In the genomic region with DNA sequence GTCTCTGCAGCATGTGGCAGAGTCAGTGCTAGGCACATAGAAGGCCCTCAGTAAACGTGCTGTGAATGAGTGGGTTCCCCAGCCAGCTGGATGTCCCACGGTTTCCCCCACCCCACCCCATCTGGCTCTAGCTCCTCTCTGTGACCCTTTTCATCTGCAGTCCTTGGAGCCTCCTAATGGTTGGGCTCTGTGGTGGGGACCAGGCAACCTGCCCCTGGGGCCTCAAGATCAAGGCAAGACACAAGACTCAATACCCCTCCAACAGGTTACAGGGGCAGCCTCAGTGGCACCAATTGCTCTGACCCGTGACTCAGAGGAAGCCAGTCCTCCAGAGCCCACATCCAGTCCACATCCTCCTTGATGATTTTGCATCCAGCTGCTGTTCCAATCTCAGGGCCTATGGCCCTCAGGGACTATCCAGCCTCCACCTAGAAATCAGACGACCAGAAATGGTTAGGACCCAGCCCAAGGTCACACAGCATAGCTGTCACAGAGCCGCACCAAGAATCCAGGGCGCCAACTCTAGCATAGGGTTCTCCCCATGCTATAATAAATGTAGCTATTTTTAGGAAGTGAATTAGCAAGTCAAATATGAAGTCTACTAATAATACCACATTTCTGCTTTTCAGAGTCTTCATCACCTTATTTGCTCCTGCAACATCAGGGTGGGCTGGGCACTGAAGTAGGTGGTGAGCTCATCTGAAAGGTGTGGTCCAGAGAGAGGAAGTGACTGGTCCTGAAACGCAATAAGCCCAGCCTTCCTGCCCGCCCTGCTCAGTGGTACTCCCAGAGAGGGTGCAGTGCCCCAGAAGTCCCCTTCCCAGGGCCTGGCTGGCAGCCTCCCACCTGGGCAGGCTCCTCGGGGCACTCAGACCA, we compare ENCODE assay signal across 1 cellular context.
TF ChIP-seq lines count a peak whose summit lies in the region.

No MANE protein-coding gene starts in this region.

TF ChIP-seq in GM23338, 12 proteins besides CTCF, POLR2A, EP300 and RAD21 (continued from another document):
- TF ChIP-seq ZNF462 (CRISPR knock-in tag; IDR thresholded peaks at IDR 0.05) (no peak), ZNF331 (CRISPR knock-in tag; IDR thresholded peaks at IDR 0.05; ENCODE audit: low read depth) (no peak), POLR2AphosphoS5 (IDR thresholded peaks at IDR 0.05; ENCODE audit: low read depth) (no peak), NANOG (IDR thresholded peaks at IDR 0.05; ENCODE audit: borderline replicate concordance) (no peak), CREB1 (CRISPR knock-in tag; IDR thresholded peaks at IDR 0.05; ENCODE audit: low read depth) (no peak), EZH2phosphoT487 (IDR thresholded peaks at IDR 0.05; ENCODE audit: unreplicated experiment) (no peak)
- TF ChIP-seq, protein P1, sequence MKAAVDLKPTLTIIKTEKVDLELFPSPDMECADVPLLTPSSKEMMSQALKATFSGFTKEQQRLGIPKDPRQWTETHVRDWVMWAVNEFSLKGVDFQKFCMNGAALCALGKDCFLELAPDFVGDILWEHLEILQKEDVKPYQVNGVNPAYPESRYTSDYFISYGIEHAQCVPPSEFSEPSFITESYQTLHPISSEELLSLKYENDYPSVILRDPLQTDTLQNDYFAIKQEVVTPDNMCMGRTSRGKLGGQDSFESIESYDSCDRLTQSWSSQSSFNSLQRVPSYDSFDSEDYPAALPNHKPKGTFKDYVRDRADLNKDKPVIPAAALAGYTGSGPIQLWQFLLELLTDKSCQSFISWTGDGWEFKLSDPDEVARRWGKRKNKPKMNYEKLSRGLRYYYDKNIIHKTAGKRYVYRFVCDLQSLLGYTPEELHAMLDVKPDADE (IDR thresholded peaks at IDR 0.05), result no peak
